In genomic region chr17:5644065-5644464, GRCh38 we compare ENCODE assay signal across 12 cellular contexts. TPM values are rescaled to one million over a fixed set of nuclear protein-coding genes. Genes with fewer than 3 reads are reported as not detected.
DNase-seq lines count a peak whose midpoint lies in the region; ATAC-seq lines count a peak whose summit lies in the region.
"Had no signal": no experiment of that assay in that cellular context is flagged by ENCODE, and none has a peak within 500 bp of the region (broad histone marks: within the 10 kb centered on the region; RNA-seq: fewer than 3 reads in every experiment).

No MANE protein-coding gene starts in this region.

- POLR2A ChIA-PET in activated CD4-positive, alpha-beta memory T cell treated with anti-CD3 and anti-CD28 coated beads, Interleukin-2, amount 10 ng/mL, durations not matched to agents 7 days and 5 days (lab: Charles Lee): no interaction called here

- H3K4me3 Mint-ChIP-seq in activated CD4-positive, alpha-beta memory T cell treated with anti-CD3 and anti-CD28 coated beads, Interleukin-2, amount 10 ng/mL, durations not matched to agents 7 days and 5 days: no peak overlapping the region
- H3K4me3 Mint-ChIP-seq: CD4-positive, CD25-positive, alpha-beta regulatory T cell had no signal

- H3K27ac Mint-ChIP-seq in activated CD4-positive, alpha-beta memory T cell treated with anti-CD3 and anti-CD28 coated beads, Interleukin-2, amount 10 ng/mL, durations not matched to agents 7 days and 5 days: no peak overlapping the region
- H3K27ac Mint-ChIP-seq: CD4-positive, CD25-positive, alpha-beta regulatory T cell had no signal

- H3K27me3 Mint-ChIP-seq in activated CD4-positive, alpha-beta memory T cell treated with anti-CD3 and anti-CD28 coated beads, Interleukin-2, amount 10 ng/mL, durations not matched to agents 7 days and 5 days: peaks cover 21% of the 10 kb centered on the region

- no peaks in the 10 kb centered on the region for H3K4me1 Mint-ChIP-seq in activated CD4-positive, alpha-beta memory T cell treated with anti-CD3 and anti-CD28 coated beads, Interleukin-2, amount 10 ng/mL, durations not matched to agents 7 days and 5 days
- H3K4me1 Mint-ChIP-seq: CD4-positive, CD25-positive, alpha-beta regulatory T cell had no signal

- DNase-seq in DMS153 (lab: John Stamatoyannopoulos, UW) (peak; percentile 2), DMS153 treated with DMSO at 0.1 percent for 48 hours (lab: John Stamatoyannopoulos, UW; ENCODE audit: unreplicated experiment) (no peak), Ammon's horn (ENCODE audit: low spot score) (peak; percentile 35), globus pallidus (ENCODE audit: low spot score) (peak; percentile 65), putamen (ENCODE audit: low spot score) (peak; percentile 34), SW 1271 (lab: John Stamatoyannopoulos, UW) (no peak)
- no peak for DNase-seq in activated CD4-positive, alpha-beta memory T cell treated with anti-CD3 and anti-CD28 coated beads, Interleukin-2, amount 10 ng/mL, durations not matched to agents 7 days and 5 days
- DNase-seq: CD4-positive, CD25-positive, alpha-beta regulatory T cell had no signal

- H3K9me3 Mint-ChIP-seq in activated CD4-positive, alpha-beta memory T cell treated with anti-CD3 and anti-CD28 coated beads, Interleukin-2, amount 10 ng/mL, durations not matched to agents 7 days and 5 days: no peaks in the 10 kb centered on the region

- CTCF ChIA-PET in activated CD4-positive, alpha-beta memory T cell treated with anti-CD3 and anti-CD28 coated beads, Interleukin-2, amount 10 ng/mL, durations not matched to agents 7 days and 5 days (lab: Charles Lee): no interaction called here

- no peak for ATAC-seq in GM21825 (IDR thresholded peaks at IDR 0.05; ENCODE audit: unreplicated experiment)
- ATAC-seq: GM12878, HCT116, HepG2 had no signal

- H3K36me3 Mint-ChIP-seq in activated CD4-positive, alpha-beta memory T cell treated with anti-CD3 and anti-CD28 coated beads, Interleukin-2, amount 10 ng/mL, durations not matched to agents 7 days and 5 days (ENCODE audit: low read depth): no peaks in the 10 kb centered on the region
- H3K36me3 Mint-ChIP-seq: CD4-positive, CD25-positive, alpha-beta regulatory T cell had no signal

RNA-seq across cellular contexts. Expression of gene NLRP1, which starts 59.8 kb away (rescaled TPM):
- 100 to 1,000 TPM; 102 to 104 TPM for total RNA-seq in activated CD4-positive, alpha-beta memory T cell treated with anti-CD3 and anti-CD28 coated beads, Interleukin-2, amount 10 ng/mL, durations not matched to agents 7 days and 5 days

Comparison
In these comparisons a context has a peak if more than half of its experiments do, and no peak if none do; other contexts are left out.
1. DNase-seq: peak in DMS153 (single experiment), Ammon's horn (single experiment), globus pallidus (single experiment) and putamen (single experiment); none in DMS153 treated with DMSO at 0.1 percent for 48 hours (single experiment), activated CD4-positive, alpha-beta memory T cell treated with anti-CD3 and anti-CD28 coated beads, Interleukin-2, amount 10 ng/mL, durations not matched to agents 7 days and 5 days (single experiment) and SW 1271 (0 of 2).